1 cellular context compared by ENCODE assay signal in genomic region chr1:18575620-18576019, GRCh38.
TF ChIP-seq lines count a peak whose summit lies in the region.

No MANE protein-coding gene starts in this region.

TF ChIP-seq in K562, 482 proteins besides CTCF, POLR2A, EP300 and RAD21 (continued from another document):
- TF ChIP-seq RREB1 (CRISPR knock-in tag; IDR thresholded peaks at IDR 0.05) = no peak
- no peak for TF ChIP-seq ZNF212 (CRISPR knock-in tag; IDR thresholded peaks at IDR 0.05)
- TF ChIP-seq ZEB2 (IDR thresholded peaks at IDR 0.05) = no peak
- no peak for TF ChIP-seq ZNF589 (CRISPR knock-in tag; IDR thresholded peaks at IDR 0.05; ENCODE audit: low read depth)
- no peak for TF ChIP-seq RFX5 (IDR thresholded peaks at IDR 0.05; ENCODE audit: low read depth, low read length)
- TF ChIP-seq HDAC8 (tag; IDR thresholded peaks at IDR 0.05) = no peak
- no peak for TF ChIP-seq STAT5A (IDR thresholded peaks at IDR 0.05; ENCODE audit: borderline replicate concordance, low read length)
- TF ChIP-seq NR2F6 (CRISPR knock-in tag; IDR thresholded peaks at IDR 0.05) = no peak
- peak; percentile 39; the same call in 1 of the 2 replicates for TF ChIP-seq JUND (IDR thresholded peaks at IDR 0.05; ENCODE audit: borderline replicate concordance, low read depth, low read length)
- TF ChIP-seq JUND (tag; IDR thresholded peaks at IDR 0.05; ENCODE audit: borderline replicate concordance, low read depth, low read length) = no peak
- no peak for TF ChIP-seq POU5F1 (IDR thresholded peaks at IDR 0.05; ENCODE audit: borderline replicate concordance, low read depth, low read length, partially characterized antibody)
- no peak for TF ChIP-seq PYGO2 (tag; IDR thresholded peaks at IDR 0.05)
- TF ChIP-seq ESRRA (IDR thresholded peaks at IDR 0.05; ENCODE audit: borderline replicate concordance, low read depth) = peak; percentile 33; the same call in 1 of the 2 replicates
- TF ChIP-seq MITF (IDR thresholded peaks at IDR 0.05) = no peak
